Comparison of ENCODE assay signal across 23 cellular contexts in genomic region chr2:35204325-35204724, GRCh38.
"Had no signal": no experiment of that assay in that cellular context is flagged by ENCODE, and none has a peak within 500 bp of the region (broad histone marks: within the 10 kb centered on the region; RNA-seq: fewer than 3 reads in every experiment).

No MANE protein-coding gene starts in this region.

- ATAC-seq: gastrocnemius medialis, heart right ventricle, left cardiac atrium, left lung, left ventricle myocardium superior, lower lobe of right lung, mucosa of descending colon had no signal

- H3K9me3 ChIP-seq: esophagus squamous epithelium, gastrocnemius medialis, left lung, lower lobe of right lung, mucosa of descending colon had no signal

- H3K4me1 ChIP-seq: esophagus squamous epithelium, gastrocnemius medialis, heart right ventricle, left lung, lower lobe of right lung had no signal

- FAIRE-seq: endothelial cell of umbilical vein, islet of Langerhans, keratinocyte had no signal

- H3K36me3 ChIP-seq: esophagus squamous epithelium, gastrocnemius medialis, heart right ventricle, left lung, lower lobe of right lung had no signal

- H3K27ac ChIP-seq: coronary artery, dorsolateral prefrontal cortex, esophagus squamous epithelium, gastrocnemius medialis, heart right ventricle, left lung, lower lobe of right lung had no signal

- H3K4me3 ChIP-seq: coronary artery, dorsolateral prefrontal cortex, esophagus squamous epithelium, gastrocnemius medialis, heart right ventricle, left lung, lower lobe of right lung, mucosa of descending colon had no signal

- H3K27me3 ChIP-seq: dorsolateral prefrontal cortex, esophagus squamous epithelium, gastrocnemius medialis, heart right ventricle, left lung had no signal

- DNase-seq: dermis blood vessel endothelial cell; dorsolateral prefrontal cortex; effector CD4-positive, alpha-beta T cell; effector memory CD4-positive, alpha-beta T cell; esophagus squamous epithelium; foreskin fibroblast; foreskin melanocyte; gastrocnemius medialis; glutamatergic neuron; head of caudate nucleus; heart right ventricle; hippocampal formation; left cardiac atrium; left lung; left ventricle myocardium superior; lower lobe of right lung; mesenchymal stem cell; mucosa of descending colon; naive B cell had no signal
